ENCODE assay signal across 11 cellular contexts in the genomic region with DNA sequence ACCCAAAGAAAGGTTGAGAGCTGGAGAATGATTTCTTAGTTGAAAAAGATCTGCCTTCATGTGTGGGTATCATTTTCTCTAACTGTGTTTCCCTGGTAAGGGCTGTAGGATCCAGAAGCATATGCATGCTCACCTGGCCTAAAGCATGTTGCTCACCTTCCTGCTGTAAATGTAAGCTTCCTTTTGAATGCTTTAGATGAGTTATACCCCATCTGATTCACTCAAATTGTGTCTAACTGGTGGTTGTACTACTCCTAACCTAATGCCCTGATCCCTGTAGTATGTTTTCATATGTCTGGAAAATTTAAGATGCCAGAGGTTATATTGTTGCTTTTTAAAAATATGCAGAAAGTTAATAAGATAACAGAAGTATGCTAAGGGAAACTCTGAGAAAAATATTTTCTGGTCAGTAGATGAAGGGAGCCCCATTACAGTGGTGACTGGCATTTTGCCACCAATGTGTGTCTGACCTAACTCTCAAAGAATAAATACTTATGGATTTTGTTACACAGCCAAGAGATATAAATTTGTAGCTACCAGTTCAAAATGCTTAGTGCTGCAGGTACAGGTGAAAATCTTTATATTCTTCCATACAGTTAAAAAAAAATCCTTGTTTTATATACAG. TPM values are rescaled to one million over a fixed set of nuclear protein-coding genes. Genes with fewer than 3 reads are reported as not detected.
DNase-seq lines count a peak whose midpoint lies in the region; ATAC-seq and TF ChIP-seq lines count a peak whose summit lies in the region.
"Had no signal": no experiment of that assay in that cellular context is flagged by ENCODE, and none has a peak within 500 bp of the region (broad histone marks: within the 10 kb centered on the region; RNA-seq: fewer than 3 reads in every experiment).

No MANE protein-coding gene starts in this region.

- H3K9me3 ChIP-seq in breast epithelium (no peaks in the 10 kb centered on the region), uterus (no peaks in the 10 kb centered on the region)

- H3K4me3 ChIP-seq in breast epithelium (no peak overlapping the region), fibroblast of villous mesenchyme (ENCODE audit: low read depth, low read length) (no peak overlapping the region), uterus (no peak overlapping the region)

- H3K4me3 Mint-ChIP-seq in MCF 10A (ENCODE audit: unreplicated experiment) = no peak overlapping the region
- no peak overlapping the region for H3K4me3 Mint-ChIP-seq in T-helper 1 cell treated with Interleukin-12 subunit alpha and Interleukin-12 subunit beta and Interleukin-4 antibody, amounts not matched to agents 30 μg/mL and 1 μg/mL, for 36 hours
- H3K4me3 Mint-ChIP-seq: effector memory CD8-positive, alpha-beta T cell had no signal

- no peak for TF ChIP-seq CTCF in MCF 10A (IDR thresholded peaks at IDR 0.05; ENCODE audit: unreplicated experiment)
- no peak for TF ChIP-seq CTCF in breast epithelium (IDR thresholded peaks at IDR 0.05)
- no peak for TF ChIP-seq CTCF in fibroblast of villous mesenchyme (IDR thresholded peaks at IDR 0.05; ENCODE audit: insufficient read depth, low read depth, low read length)
- TF ChIP-seq CTCF in uterus (IDR thresholded peaks at IDR 0.05) = no peak

- H3K36me3 ChIP-seq in breast epithelium = no peaks in the 10 kb centered on the region
- no peaks in the 10 kb centered on the region for H3K36me3 ChIP-seq in uterus

- H3K27me3 ChIP-seq in breast epithelium (no peaks in the 10 kb centered on the region), uterus (no peaks in the 10 kb centered on the region)

- DNase-seq in MCF 10A (ENCODE audit: unreplicated experiment) (peak; percentile 33), breast epithelium (ENCODE audit: low spot score in 2 of 2) (no peak), fibroblast of villous mesenchyme (ENCODE audit: low read depth) (peak; percentile 88), uterus (no peak), G401 (ENCODE audit: low spot score) (no peak)
- no peak for DNase-seq in NK-92 treated with Interleukin-12 subunit alpha and Interleukin-12 subunit beta, amount 100 ng/mL, for 24 hours (lab: John Stamatoyannopoulos, UW)
- DNase-seq: effector memory CD8-positive, alpha-beta T cell; NCI-H1436 treated with DMSO at 0.1 percent for 48 hours had no signal

- H3K36me3 Mint-ChIP-seq in MCF 10A (ENCODE audit: insufficient read depth, unreplicated experiment) = peaks cover 9% of the 10 kb centered on the region
- peaks cover 3% of the 10 kb centered on the region for H3K36me3 Mint-ChIP-seq in T-helper 1 cell treated with Interleukin-12 subunit alpha and Interleukin-12 subunit beta and Interleukin-4 antibody, amounts not matched to agents 30 μg/mL and 1 μg/mL, for 36 hours (ENCODE audit: low read depth)

- H3K4me1 ChIP-seq in breast epithelium = no peaks in the 10 kb centered on the region
- H3K4me1 ChIP-seq in uterus = peaks cover 0 to 6% of the 10 kb centered on the region in 2 donors

- CTCF ChIA-PET in MCF 10A (lab: Yijun Ruan, JAX) = interaction anchor here (0.7 to 2.2 kb wide), 5 partner anchors 15 to 1971 kb away, joined by 3 to 7 read pairs (median 3); no protein-coding TSS in a partner anchor

- in situ Hi-C loops in G401 (cut with HindIII; ENCODE audit: low sequenced_read_pairs) = no loop called here

- H3K27ac Mint-ChIP-seq in MCF 10A (ENCODE audit: low read depth, unreplicated experiment) = peak overlapping the region; percentile 57
- H3K27ac Mint-ChIP-seq in T-helper 1 cell treated with Interleukin-12 subunit alpha and Interleukin-12 subunit beta and Interleukin-4 antibody, amounts not matched to agents 30 μg/mL and 1 μg/mL, for 36 hours = peak overlapping the region; percentile 4
- H3K27ac Mint-ChIP-seq: B cell; effector memory CD8-positive, alpha-beta T cell had no signal

- H3K4me1 Mint-ChIP-seq in MCF 10A (ENCODE audit: insufficient read depth, unreplicated experiment) = peaks cover 25% of the 10 kb centered on the region
- H3K4me1 Mint-ChIP-seq in T-helper 1 cell treated with Interleukin-12 subunit alpha and Interleukin-12 subunit beta and Interleukin-4 antibody, amounts not matched to agents 30 μg/mL and 1 μg/mL, for 36 hours (ENCODE audit: low read depth) = peaks cover 33% of the 10 kb centered on the region

- no TSS peak for BruUV-seq in MCF 10A (replicated peaks; lab: Mats Ljungman, UMichigan)

- H3K27ac ChIP-seq in breast epithelium (no peak overlapping the region), uterus (peak overlapping the region; percentile 26 to 38)

- TF ChIP-seq POLR2A in breast epithelium (IDR thresholded peaks at IDR 0.05) (no peak), uterus (IDR thresholded peaks at IDR 0.05) (no peak)

- H3K9me3 Mint-ChIP-seq in MCF 10A (ENCODE audit: unreplicated experiment) = no peaks in the 10 kb centered on the region
- H3K9me3 Mint-ChIP-seq in T-helper 1 cell treated with Interleukin-12 subunit alpha and Interleukin-12 subunit beta and Interleukin-4 antibody, amounts not matched to agents 30 μg/mL and 1 μg/mL, for 36 hours = peaks cover 4% of the 10 kb centered on the region
- H3K9me3 Mint-ChIP-seq: effector memory CD8-positive, alpha-beta T cell had no signal

- intact Hi-C loops in MCF 10A (cut with micrococcal nuclease) (no loop called here), breast epithelium (cut with DNase I; ENCODE audit: low total_unique reads) (no loop called here), uterus (cut with DNase I; ENCODE audit: low total_unique reads) (no loop called here)

- ATAC-seq in GM21528 (IDR thresholded peaks at IDR 0.05; ENCODE audit: low FRiP score, unreplicated experiment) = no peak
- ATAC-seq: effector memory CD8-positive, alpha-beta T cell had no signal

- H3K27me3 Mint-ChIP-seq in MCF 10A (ENCODE audit: insufficient read depth, unreplicated experiment) = no peaks in the 10 kb centered on the region
- no peaks in the 10 kb centered on the region for H3K27me3 Mint-ChIP-seq in T-helper 1 cell treated with Interleukin-12 subunit alpha and Interleukin-12 subunit beta and Interleukin-4 antibody, amounts not matched to agents 30 μg/mL and 1 μg/mL, for 36 hours (ENCODE audit: low read depth)
- H3K27me3 Mint-ChIP-seq: B cell; effector memory CD8-positive, alpha-beta T cell had no signal

- POLR2A ChIA-PET in MCF 10A (lab: Yijun Ruan, JAX) = interaction anchor here (0.9 to 2.0 kb wide), 5 partner anchors 38 to 211 kb away, joined by 3 to 9 read pairs (median 4); partner anchors contain the start of gene TBC1D23

RNA-seq across cellular contexts. Expression of gene FILIP1L, which starts 7.7 kb away (rescaled TPM):
- total RNA-seq in MCF 10A (2022) (1.3 and 2.4 TPM in 2 replicates), breast epithelium (10 to 100 TPM; 19.8 to 23.7 (median 23.3) TPM), fibroblast of villous mesenchyme (146 and 213 TPM in 2 replicates), uterus (10 to 100 TPM; 48.5 to 99.1 (median 66.3) TPM)
- total RNA-seq in G401 (2014; rRNA removed; shearing (Covaris generic)) = 3.7 TPM in 1 of 2 replicates, not detected in the other

Comparison
In these comparisons a context has a peak if more than half of its experiments do, and no peak if none do; other contexts are left out.
1. DNase-seq: peak in MCF 10A (single experiment) and fibroblast of villous mesenchyme (single experiment); none in breast epithelium (0 of 2), uterus (0 of 2), NK-92 treated with Interleukin-12 subunit alpha and Interleukin-12 subunit beta, amount 100 ng/mL, for 24 hours (single experiment) and G401 (single experiment).
2. H3K27ac ChIP-seq: peak in uterus (2 of 2); none in breast epithelium (0 of 2).